2 cellular contexts compared by ENCODE assay signal in genomic region chr22:44648085-44648820, GRCh38.
TF ChIP-seq lines count a peak whose summit lies in the region.

No MANE protein-coding gene starts in this region.

TF ChIP-seq in HEK293, 187 proteins besides CTCF, POLR2A, EP300 and RAD21:
- TF ChIP-seq KLF1 (tag by site-specific recombination; IDR thresholded peaks at IDR 0.05) (0 out of 2 replicates have a peak, but pooled peaks have one; percentile 23), TRIM28 (IDR thresholded peaks at IDR 0.05; ENCODE audit: borderline replicate concordance, low read length) (no peak), GLIS1 (tag by site-specific recombination; IDR thresholded peaks at IDR 0.05) (no peak), KLF16 (tag by site-specific recombination; IDR thresholded peaks at IDR 0.05) (no peak), ZNF362 (tag by site-specific recombination; IDR thresholded peaks at IDR 0.05) (no peak)

TF ChIP-seq in H1, 55 proteins besides CTCF, POLR2A, EP300 and RAD21:
- TF ChIP-seq TEAD4 (IDR thresholded peaks at IDR 0.05; ENCODE audit: low read depth, low read length), result no peak
- no peak for TF ChIP-seq CEBPB (IDR thresholded peaks at IDR 0.05; ENCODE audit: low read depth, low read length)
- no peak for TF ChIP-seq JUND (IDR thresholded peaks at IDR 0.05; ENCODE audit: low read length)
- TF ChIP-seq ATF3 (IDR thresholded peaks at IDR 0.05; ENCODE audit: insufficient read depth, low read depth, low read length), result no peak
- no peak for TF ChIP-seq ZNF274 (IDR thresholded peaks at IDR 0.05; ENCODE audit: borderline replicate concordance, extremely low read depth, low read length)
- no peak for TF ChIP-seq KDM1A (IDR thresholded peaks at IDR 0.05; ENCODE audit: borderline replicate concordance, low read length)
- no peak for TF ChIP-seq BRCA1 (IDR thresholded peaks at IDR 0.05; ENCODE audit: low read depth, low read length)
TF ChIP-seq in H1: peak in this region for 0.
